In the genomic region with DNA sequence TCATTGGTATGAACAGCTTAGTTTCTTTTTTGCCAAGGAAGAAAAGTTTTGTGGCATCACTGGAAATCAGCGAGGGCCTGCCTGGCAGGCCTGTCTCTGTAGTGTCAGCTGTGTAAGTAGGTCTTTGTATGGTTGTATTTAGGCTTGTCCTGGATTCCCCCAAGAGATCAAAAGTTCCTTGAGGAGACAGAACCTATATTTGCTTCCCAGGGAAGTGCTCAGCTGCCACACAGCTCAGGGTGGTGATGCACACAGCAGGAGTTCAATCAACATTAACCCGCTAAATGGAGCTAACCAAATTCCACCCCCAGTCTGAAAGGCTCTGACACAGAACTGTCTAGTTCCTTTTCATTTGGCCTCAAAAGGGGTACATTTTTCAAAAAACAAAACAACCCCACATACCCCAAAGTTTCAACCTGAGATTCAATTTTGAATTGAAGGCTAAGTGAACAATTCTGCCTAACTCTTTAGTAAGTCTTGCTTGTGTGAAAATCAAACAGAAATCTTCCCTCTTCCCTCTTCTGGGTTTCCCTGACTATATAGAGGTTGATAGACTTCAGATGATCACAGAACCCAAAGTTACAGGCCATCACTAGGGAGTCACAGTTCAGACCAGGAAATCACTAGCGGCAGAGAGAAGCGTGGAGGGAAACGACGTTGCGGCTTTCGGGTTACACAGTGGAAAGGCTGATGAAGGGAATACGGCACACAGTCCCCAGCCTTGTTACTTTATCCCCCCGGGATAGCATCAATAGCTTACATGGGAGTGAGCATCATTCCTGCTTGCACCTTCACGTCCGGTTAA, we compare ENCODE assay signal across 10 cellular contexts.
DNase-seq lines count a peak whose midpoint lies in the region; ATAC-seq and TF ChIP-seq lines count a peak whose summit lies in the region.
"Had no signal": no experiment of that assay in that cellular context is flagged by ENCODE, and none has a peak within 500 bp of the region (broad histone marks: within the 10 kb centered on the region; RNA-seq: fewer than 3 reads in every experiment).

No MANE protein-coding gene starts in this region.

- no peaks in the 10 kb centered on the region for H3K36me3 Mint-ChIP-seq in GM23338 (ENCODE audit: low read depth)
- no peaks in the 10 kb centered on the region for H3K36me3 Mint-ChIP-seq in neural crest cell (ENCODE audit: low read depth)

- H3K27me3 Mint-ChIP-seq in GM23338 (ENCODE audit: insufficient read depth, low read depth, poor library complexity): peaks cover 13% of the 10 kb centered on the region
- H3K27me3 Mint-ChIP-seq in neural crest cell (ENCODE audit: low read depth): no peaks in the 10 kb centered on the region

- H3K4me3 Mint-ChIP-seq in GM23338 (no peak overlapping the region; the same call in 2 of the 3 replicates), neural crest cell (peak overlapping the region; percentile 1)

- H3K27ac Mint-ChIP-seq in GM23338: 0 out of 2 replicates have a peak overlapping the region, but pooled peaks have one; percentile 9
- H3K27ac Mint-ChIP-seq in neural crest cell (ENCODE audit: unreplicated experiment): peak overlapping the region; percentile 23

- peaks cover 43% of the 10 kb centered on the region for H3K4me1 Mint-ChIP-seq in GM23338
- H3K4me1 Mint-ChIP-seq in neural crest cell: peaks cover 61% of the 10 kb centered on the region

- no peaks in the 10 kb centered on the region for H3K79me2 ChIP-seq in GM23338 (replicated peaks; ENCODE audit: insufficient read depth)

- H4K20me1 ChIP-seq in GM23338 (replicated peaks; ENCODE audit: insufficient read depth): no peaks in the 10 kb centered on the region; the same call in 1 of the 2 replicates

- H2AFZ ChIP-seq in GM23338: no peak overlapping the region

- H3K36me3 ChIP-seq in GM23338 (ENCODE audit: insufficient read depth): no peaks in the 10 kb centered on the region
- H3K36me3 ChIP-seq: HAP-1 had no signal

- ATAC-seq in GM23338 (peak; percentile 16), GM19463 (IDR thresholded peaks at IDR 0.05; ENCODE audit: unreplicated experiment) (no peak)
- ATAC-seq: Panc1 had no signal

- no peak overlapping the region for H3K27ac ChIP-seq in GM23338 (ENCODE audit: low read depth)
- peak overlapping the region; percentile 78 for H3K27ac ChIP-seq in cingulate gyrus (ENCODE audit: low read depth, low read length)

- no peaks in the 10 kb centered on the region for H3K9me2 ChIP-seq in GM23338 (ENCODE audit: insufficient read depth)

- peak overlapping the region; percentile 37 for H3K4me2 ChIP-seq in GM23338

- no peaks in the 10 kb centered on the region for H3F3A ChIP-seq in GM23338 (replicated peaks; ENCODE audit: low read depth)

- no peak overlapping the region for H3K4me3 ChIP-seq in GM23338
- H3K4me3 ChIP-seq: HAP-1 had no signal

- H3K27me3 ChIP-seq in GM23338 (ENCODE audit: insufficient read depth): no peaks in the 10 kb centered on the region

- no peak for TF ChIP-seq CTCF in GM23338 (conservative IDR thresholded peaks at IDR 0.05; ENCODE audit: low read depth in 2 of 2)
- TF ChIP-seq CTCF in neural crest cell (conservative IDR thresholded peaks at IDR 0.05): no peak

- DNase-seq in CD1c-positive myeloid dendritic cell (ENCODE audit: extremely low spot score) (peak; percentile 50), GM23338 (ENCODE audit: low spot score) (peak; percentile 27), neural crest cell (ENCODE audit: low read depth, low spot score) (no peak), activated gamma-delta T cell treated with Interleukin-2 at 50 U/mL for 16 hours (no peak), hepatic stellate cell (ENCODE audit: low spot score) (no peak), NCI-H226 (no peak)

- H3K4me1 ChIP-seq in GM23338 (ENCODE audit: insufficient read depth): peaks cover 24% of the 10 kb centered on the region
- H3K4me1 ChIP-seq: HAP-1 had no signal

- H3K9me3 Mint-ChIP-seq in GM23338 (no peaks in the 10 kb centered on the region), neural crest cell (no peaks in the 10 kb centered on the region)

TF ChIP-seq in GM23338, 12 proteins besides CTCF, POLR2A, EP300 and RAD21 (continues in another document):
- TF ChIP-seq, protein P1, sequence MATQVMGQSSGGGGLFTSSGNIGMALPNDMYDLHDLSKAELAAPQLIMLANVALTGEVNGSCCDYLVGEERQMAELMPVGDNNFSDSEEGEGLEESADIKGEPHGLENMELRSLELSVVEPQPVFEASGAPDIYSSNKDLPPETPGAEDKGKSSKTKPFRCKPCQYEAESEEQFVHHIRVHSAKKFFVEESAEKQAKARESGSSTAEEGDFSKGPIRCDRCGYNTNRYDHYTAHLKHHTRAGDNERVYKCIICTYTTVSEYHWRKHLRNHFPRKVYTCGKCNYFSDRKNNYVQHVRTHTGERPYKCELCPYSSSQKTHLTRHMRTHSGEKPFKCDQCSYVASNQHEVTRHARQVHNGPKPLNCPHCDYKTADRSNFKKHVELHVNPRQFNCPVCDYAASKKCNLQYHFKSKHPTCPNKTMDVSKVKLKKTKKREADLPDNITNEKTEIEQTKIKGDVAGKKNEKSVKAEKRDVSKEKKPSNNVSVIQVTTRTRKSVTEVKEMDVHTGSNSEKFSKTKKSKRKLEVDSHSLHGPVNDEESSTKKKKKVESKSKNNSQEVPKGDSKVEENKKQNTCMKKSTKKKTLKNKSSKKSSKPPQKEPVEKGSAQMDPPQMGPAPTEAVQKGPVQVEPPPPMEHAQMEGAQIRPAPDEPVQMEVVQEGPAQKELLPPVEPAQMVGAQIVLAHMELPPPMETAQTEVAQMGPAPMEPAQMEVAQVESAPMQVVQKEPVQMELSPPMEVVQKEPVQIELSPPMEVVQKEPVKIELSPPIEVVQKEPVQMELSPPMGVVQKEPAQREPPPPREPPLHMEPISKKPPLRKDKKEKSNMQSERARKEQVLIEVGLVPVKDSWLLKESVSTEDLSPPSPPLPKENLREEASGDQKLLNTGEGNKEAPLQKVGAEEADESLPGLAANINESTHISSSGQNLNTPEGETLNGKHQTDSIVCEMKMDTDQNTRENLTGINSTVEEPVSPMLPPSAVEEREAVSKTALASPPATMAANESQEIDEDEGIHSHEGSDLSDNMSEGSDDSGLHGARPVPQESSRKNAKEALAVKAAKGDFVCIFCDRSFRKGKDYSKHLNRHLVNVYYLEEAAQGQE (IDR thresholded peaks at IDR 0.05; ENCODE audit: unreplicated experiment): no peak
- TF ChIP-seq ZNF114 (CRISPR knock-in tag; IDR thresholded peaks at IDR 0.05) (no peak), CREB1 (CRISPR knock-in tag; IDR thresholded peaks at IDR 0.05; ENCODE audit: low read depth) (no peak), EZH2 (IDR thresholded peaks at IDR 0.05; ENCODE audit: low read depth, unreplicated experiment) (no peak)
- TF ChIP-seq, protein P2, sequence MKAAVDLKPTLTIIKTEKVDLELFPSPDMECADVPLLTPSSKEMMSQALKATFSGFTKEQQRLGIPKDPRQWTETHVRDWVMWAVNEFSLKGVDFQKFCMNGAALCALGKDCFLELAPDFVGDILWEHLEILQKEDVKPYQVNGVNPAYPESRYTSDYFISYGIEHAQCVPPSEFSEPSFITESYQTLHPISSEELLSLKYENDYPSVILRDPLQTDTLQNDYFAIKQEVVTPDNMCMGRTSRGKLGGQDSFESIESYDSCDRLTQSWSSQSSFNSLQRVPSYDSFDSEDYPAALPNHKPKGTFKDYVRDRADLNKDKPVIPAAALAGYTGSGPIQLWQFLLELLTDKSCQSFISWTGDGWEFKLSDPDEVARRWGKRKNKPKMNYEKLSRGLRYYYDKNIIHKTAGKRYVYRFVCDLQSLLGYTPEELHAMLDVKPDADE (IDR thresholded peaks at IDR 0.05): no peak

Comparison
In these comparisons a context has a peak if more than half of its experiments do, and no peak if none do; other contexts are left out.
1. DNase-seq: peak in CD1c-positive myeloid dendritic cell (single experiment) and GM23338 (single experiment); none in neural crest cell (single experiment), activated gamma-delta T cell treated with Interleukin-2 at 50 U/mL for 16 hours (single experiment), hepatic stellate cell (single experiment) and NCI-H226 (single experiment).